Comparison of ENCODE assay signal across 1 cellular context in genomic region chr22:23787910-23788309, GRCh38.
TF ChIP-seq lines count a peak whose summit lies in the region.

No MANE protein-coding gene starts in this region.

TF ChIP-seq in IMR-90, 13 proteins besides CTCF, POLR2A, EP300 and RAD21:
- TF ChIP-seq MAFK (IDR thresholded peaks at IDR 0.05; ENCODE audit: low read depth, low read length) (no peak), BHLHE40 (IDR thresholded peaks at IDR 0.05; ENCODE audit: low read depth, low read length) (no peak), CEBPB (IDR thresholded peaks at IDR 0.05; ENCODE audit: low read depth, low read length) (no peak), NFE2L2 (IDR thresholded peaks at IDR 0.05; ENCODE audit: low read depth, low read length) (no peak), CHD1 (IDR thresholded peaks at IDR 0.05; ENCODE audit: low read depth, low read length) (no peak), SMC3 (IDR thresholded peaks at IDR 0.05; ENCODE audit: low read depth, low read length) (no peak), MXI1 (IDR thresholded peaks at IDR 0.05; ENCODE audit: borderline replicate concordance, low read depth, low read length) (no peak), FOS (IDR thresholded peaks at IDR 0.05; ENCODE audit: low read depth, low read length) (no peak), ELK1 (IDR thresholded peaks at IDR 0.05; ENCODE audit: borderline replicate concordance, low read depth, low read length) (no peak)
